8 cellular contexts compared by ENCODE assay signal in the genomic region with DNA sequence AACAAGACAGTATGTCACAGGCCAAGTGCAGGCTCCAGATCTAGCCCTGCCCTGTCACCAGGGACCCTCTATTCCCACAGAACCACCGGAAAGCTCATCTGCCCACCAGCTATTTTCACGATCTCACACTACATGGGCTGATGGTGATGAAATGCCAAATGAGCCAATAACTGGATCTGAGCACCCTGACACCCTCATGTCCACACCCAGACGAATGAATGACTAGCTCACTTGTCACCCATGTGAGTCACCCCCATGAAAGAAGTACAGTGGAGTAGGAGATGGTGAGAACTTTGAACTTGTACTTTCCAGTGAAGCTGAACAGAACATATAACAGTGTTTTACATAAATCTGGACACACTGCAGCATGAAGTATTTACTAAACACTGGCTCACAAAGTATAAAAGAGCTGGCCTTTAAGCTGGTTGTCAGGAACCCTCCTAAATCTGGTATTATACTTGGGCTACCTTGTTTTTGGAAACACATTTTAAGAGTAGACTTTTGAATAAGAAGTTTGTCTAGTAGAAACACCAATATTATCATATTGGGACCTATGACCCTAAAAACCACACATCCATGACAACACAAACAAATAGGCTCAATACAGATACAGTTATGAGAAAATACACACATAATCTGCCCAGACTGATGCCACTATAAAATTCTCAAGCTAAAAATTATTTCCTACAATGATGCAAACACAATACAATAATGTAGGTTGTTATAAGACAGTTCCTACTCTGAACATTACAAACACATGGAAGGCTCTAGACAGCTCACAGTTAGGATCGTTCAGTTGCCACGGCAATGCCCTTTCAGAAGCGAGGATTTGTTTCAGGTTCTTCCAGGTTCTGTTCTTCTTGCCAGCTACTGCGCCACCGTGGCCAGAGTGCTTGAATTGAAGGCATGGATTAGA. TPM values are rescaled to one million over a fixed set of nuclear protein-coding genes. Genes with fewer than 3 reads are reported as not detected.
DNase-seq lines count a peak whose midpoint lies in the region; ATAC-seq lines count a peak whose summit lies in the region.

No MANE protein-coding gene starts in this region.

- H3K4me3 Mint-ChIP-seq in activated naive CD8-positive, alpha-beta T cell treated with anti-CD3 and anti-CD28 coated beads, Interleukin-2, amount 10 ng/mL, durations not matched to agents 7 days and 5 days, result no peak overlapping the region
- H3K4me3 Mint-ChIP-seq in stimulated activated effector memory CD8-positive, alpha-beta T cell treated with anti-CD3 and anti-CD28 coated beads, Interleukin-12 subunit alpha, Interleukin-12 subunit beta, amount 100 ng/mL, for 72 hours, result peak overlapping the region; percentile 54

- H3K27ac Mint-ChIP-seq in activated naive CD8-positive, alpha-beta T cell treated with anti-CD3 and anti-CD28 coated beads, Interleukin-2, amount 10 ng/mL, durations not matched to agents 7 days and 5 days, result no peak overlapping the region
- peak overlapping the region; percentile 86 for H3K27ac Mint-ChIP-seq in stimulated activated effector memory CD8-positive, alpha-beta T cell treated with anti-CD3 and anti-CD28 coated beads, Interleukin-12 subunit alpha, Interleukin-12 subunit beta, amount 100 ng/mL, for 72 hours

- peaks cover 3% of the 10 kb centered on the region for H3K9me3 Mint-ChIP-seq in activated naive CD8-positive, alpha-beta T cell treated with anti-CD3 and anti-CD28 coated beads, Interleukin-2, amount 10 ng/mL, durations not matched to agents 7 days and 5 days
- H3K9me3 Mint-ChIP-seq in stimulated activated effector memory CD8-positive, alpha-beta T cell treated with anti-CD3 and anti-CD28 coated beads, Interleukin-12 subunit alpha, Interleukin-12 subunit beta, amount 100 ng/mL, for 72 hours, result no peaks in the 10 kb centered on the region

- DNase-seq in DMS79 treated with DMSO at 0.1 percent for 48 hours (lab: John Stamatoyannopoulos, UW) (peak; percentile 13), left lobe of liver (ENCODE audit: low spot score) (no peak), occipital lobe (lab: John Stamatoyannopoulos, UW) (no peak), OCI-M1 (lab: John Stamatoyannopoulos, UW) (no peak)
- DNase-seq in activated naive CD8-positive, alpha-beta T cell treated with anti-CD3 and anti-CD28 coated beads, Interleukin-2, amount 10 ng/mL, durations not matched to agents 7 days and 5 days, result no peak
- DNase-seq in stimulated activated effector memory CD8-positive, alpha-beta T cell treated with anti-CD3 and anti-CD28 coated beads, Interleukin-12 subunit alpha, Interleukin-12 subunit beta, amount 100 ng/mL, for 72 hours (ENCODE audit: low spot score in 2 of 2), result peak; percentile 12 to 61
- DNase-seq in effector CD8-positive, alpha-beta T cell (lab: John Stamatoyannopoulos, UW), result no peak

- peaks cover 16% of the 10 kb centered on the region for H3K36me3 Mint-ChIP-seq in activated naive CD8-positive, alpha-beta T cell treated with anti-CD3 and anti-CD28 coated beads, Interleukin-2, amount 10 ng/mL, durations not matched to agents 7 days and 5 days
- H3K36me3 Mint-ChIP-seq in stimulated activated effector memory CD8-positive, alpha-beta T cell treated with anti-CD3 and anti-CD28 coated beads, Interleukin-12 subunit alpha, Interleukin-12 subunit beta, amount 100 ng/mL, for 72 hours, result no peaks in the 10 kb centered on the region

- ATAC-seq in HG03342 (IDR thresholded peaks at IDR 0.05; ENCODE audit: unreplicated experiment), result peak; percentile 62
- peak; percentile 30 for ATAC-seq in activated naive CD8-positive, alpha-beta T cell treated with anti-CD3 and anti-CD28 coated beads, Interleukin-2, amount 10 ng/mL, durations not matched to agents 7 days and 5 days (ENCODE audit: low read depth)
- ATAC-seq in left lobe of liver, result peak; percentile 61
- peak; percentile 100 for ATAC-seq in stimulated activated effector memory CD8-positive, alpha-beta T cell treated with anti-CD3 and anti-CD28 coated beads, Interleukin-12 subunit alpha, Interleukin-12 subunit beta, amount 100 ng/mL, for 72 hours

- H3K27me3 Mint-ChIP-seq in activated naive CD8-positive, alpha-beta T cell treated with anti-CD3 and anti-CD28 coated beads, Interleukin-2, amount 10 ng/mL, durations not matched to agents 7 days and 5 days, result no peaks in the 10 kb centered on the region

- POLR2A ChIA-PET in activated naive CD8-positive, alpha-beta T cell treated with anti-CD3 and anti-CD28 coated beads, Interleukin-2, amount 10 ng/mL, durations not matched to agents 7 days and 5 days (lab: Charles Lee), result interaction anchor here (0.6 kb wide), 1 partner anchor 16 kb away, joined by 3 read pairs; no protein-coding TSS in a partner anchor

- H3K4me1 Mint-ChIP-seq in activated naive CD8-positive, alpha-beta T cell treated with anti-CD3 and anti-CD28 coated beads, Interleukin-2, amount 10 ng/mL, durations not matched to agents 7 days and 5 days, result peaks cover 4% of the 10 kb centered on the region
- peaks cover 18% of the 10 kb centered on the region for H3K4me1 Mint-ChIP-seq in stimulated activated effector memory CD8-positive, alpha-beta T cell treated with anti-CD3 and anti-CD28 coated beads, Interleukin-12 subunit alpha, Interleukin-12 subunit beta, amount 100 ng/mL, for 72 hours

RNA-seq across cellular contexts. Expression of a gene that starts 19.0 kb away (rescaled TPM):
- 10 to 100 TPM; 17.3 to 21.7 TPM for total RNA-seq in activated naive CD8-positive, alpha-beta T cell treated with anti-CD3 and anti-CD28 coated beads, Interleukin-2, amount 10 ng/mL, durations not matched to agents 7 days and 5 days
- total RNA-seq in left lobe of liver (9.5 TPM), occipital lobe (9.0 TPM)

Comparison
In these comparisons a context has a peak if more than half of its experiments do, and no peak if none do; other contexts are left out.
1. DNase-seq: peak in DMS79 treated with DMSO at 0.1 percent for 48 hours (single experiment) and stimulated activated effector memory CD8-positive, alpha-beta T cell treated with anti-CD3 and anti-CD28 coated beads, Interleukin-12 subunit alpha, Interleukin-12 subunit beta, amount 100 ng/mL, for 72 hours (2 of 2); none in activated naive CD8-positive, alpha-beta T cell treated with anti-CD3 and anti-CD28 coated beads, Interleukin-2, amount 10 ng/mL, durations not matched to agents 7 days and 5 days (single experiment), left lobe of liver (single experiment), occipital lobe (single experiment), effector CD8-positive, alpha-beta T cell (single experiment) and OCI-M1 (single experiment).
2. ATAC-seq: peak in every context shown above with its lines; median percentile 100 in stimulated activated effector memory CD8-positive, alpha-beta T cell treated with anti-CD3 and anti-CD28 coated beads, Interleukin-12 subunit alpha, Interleukin-12 subunit beta, amount 100 ng/mL, for 72 hours; 62 in HG03342; 61 in left lobe of liver; 30 in activated naive CD8-positive, alpha-beta T cell treated with anti-CD3 and anti-CD28 coated beads, Interleukin-2, amount 10 ng/mL, durations not matched to agents 7 days and 5 days.